ENCODE assay signal across 26 cellular contexts in the genomic region with DNA sequence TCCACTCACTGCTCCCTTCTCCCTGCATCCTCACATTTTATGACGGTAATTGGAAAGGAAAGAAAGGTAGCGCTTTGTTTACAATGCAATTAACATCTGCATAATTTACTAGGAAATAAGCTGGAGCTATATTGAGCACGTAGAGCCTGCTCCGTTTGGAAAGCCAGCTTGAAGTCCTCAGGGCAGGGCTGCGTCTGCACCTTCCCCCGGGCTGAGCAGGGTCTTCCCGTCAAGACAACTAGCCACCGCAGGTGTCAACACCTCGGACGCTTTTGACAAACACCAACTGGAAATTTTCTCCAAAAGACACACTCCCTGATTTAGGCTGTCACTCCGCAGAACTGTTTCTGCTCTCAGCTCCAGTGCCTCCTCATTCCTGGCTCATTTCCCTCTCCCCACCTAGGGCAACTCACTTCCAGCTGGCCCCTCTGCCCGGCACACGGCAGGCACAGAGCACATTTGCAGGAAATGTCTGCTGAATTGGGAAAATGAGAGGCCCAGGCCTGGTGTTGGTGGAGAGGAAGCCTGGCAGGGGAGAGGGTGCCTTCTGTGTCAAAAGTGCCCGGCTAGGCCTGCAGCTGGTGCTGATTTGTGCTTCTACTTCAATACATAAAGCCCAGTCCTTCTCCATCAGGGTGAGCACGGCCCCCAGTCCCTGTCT.
DNase-seq lines count a peak whose midpoint lies in the region; ATAC-seq and TF ChIP-seq lines count a peak whose summit lies in the region.
"Had no signal": no experiment of that assay in that cellular context is flagged by ENCODE, and none has a peak within 500 bp of the region (broad histone marks: within the 10 kb centered on the region; RNA-seq: fewer than 3 reads in every experiment).

No MANE protein-coding gene starts in this region.

- WGBS in hepatocyte (ENCODE audit: low lambda C conversion rate, missing lambda C conversion rate): 43% methylated on average over 15 of the region's 15 CpGs
- 34% methylated on average over 15 of the region's 15 CpGs for WGBS in prostate gland

- no peaks in the 10 kb centered on the region for H4K20me1 ChIP-seq in hepatocyte (ENCODE audit: insufficient read depth, poor library complexity, severe bottlenecking)
- H4K20me1 ChIP-seq: BLaER1 had no signal

- H3K36me3 ChIP-seq in left ventricle myocardium inferior (no peaks in the 10 kb centered on the region), hepatocyte (replicated peaks; ENCODE audit: insufficient read depth, low read depth) (no peaks in the 10 kb centered on the region), prostate gland (no peaks in the 10 kb centered on the region)
- H3K36me3 ChIP-seq: BLaER1, vagina had no signal

- no peak overlapping the region for H3K4me3 ChIP-seq in left ventricle myocardium inferior
- no peak overlapping the region for H3K4me3 ChIP-seq in hepatocyte
- no peak overlapping the region for H3K4me3 ChIP-seq in prostate gland
- H3K4me3 ChIP-seq: BLaER1, skin epidermis had no signal

- TF ChIP-seq CTCF in left ventricle myocardium inferior (IDR thresholded peaks at IDR 0.05; ENCODE audit: borderline replicate concordance): no peak
- no peak for TF ChIP-seq CTCF in hepatocyte (IDR thresholded peaks at IDR 0.05; ENCODE audit: poor library complexity)
- no peak for TF ChIP-seq CTCF in prostate gland (IDR thresholded peaks at IDR 0.05)

- H3K79me2 ChIP-seq in hepatocyte: no peaks in the 10 kb centered on the region

- ATAC-seq in Right ventricle myocardium inferior (peak; percentile 24), sciatic nerve (no peak)
- ATAC-seq: activated T-cell treated with anti-CD3 and anti-CD28 coated beads, Interleukin-2, amount 50 U/mL, for 4 hours; natural killer cell treated with Interleukin-12 subunit alpha and Interleukin-12 subunit beta and Interleukin-15 and Interleukin-18, amount 100 ng/mL, for 72 hours; stimulated activated naive B cell treated with anti-CD40 and anti-IgM and Interleukin-4, amounts not matched to agents 10 μg/mL and 1 μg/mL and 100 μg/mL, for 72 hours; T-cell had no signal

- H3K4me1 ChIP-seq in left ventricle myocardium inferior (peaks cover 12% of the 10 kb centered on the region), hepatocyte (ENCODE audit: insufficient read depth) (peaks cover 13% of the 10 kb centered on the region), prostate gland (replicated peaks) (no peaks in the 10 kb centered on the region)

- no peaks in the 10 kb centered on the region for H3K9me2 ChIP-seq in hepatocyte (replicated peaks; ENCODE audit: insufficient read depth)

- no peak overlapping the region for H2AFZ ChIP-seq in hepatocyte

- no peak for DNase-seq in Right ventricle myocardium inferior (ENCODE audit: missing footprints)
- no peak for DNase-seq in left ventricle myocardium inferior
- DNase-seq in NCI-H748 (lab: John Stamatoyannopoulos, UW; ENCODE audit: unreplicated experiment): peak; percentile 86
- no peak for DNase-seq in hepatocyte (ENCODE audit: low spot score)
- peak; percentile 48 for DNase-seq in sciatic nerve (ENCODE audit: low spot score)
- no peak for DNase-seq in prostate gland (ENCODE audit: low spot score)
- DNase-seq in NOMO-1 (lab: John Stamatoyannopoulos, UW; ENCODE audit: unreplicated experiment in 2 of 2): no peak
- no peak for DNase-seq in 8988T
- DNase-seq: ACHN; activated CD4-positive, alpha-beta T cell treated with anti-CD3 and anti-CD28 coated beads for 1 hour; activated naive CD4-positive, alpha-beta T cell treated with Interleukin-2 at 50 U/mL for 16 hours; activated T-cell treated with anti-CD3 and anti-CD28 coated beads, Interleukin-2, amount 50 U/mL, for 4 hours; amniotic stem cell; Calu3; glutamatergic neuron; KBM-7; midbrain; NCI-H2029; NCI-H524; SHP77 treated with DMSO at 0.1 percent for 48 hours; stimulated activated naive B cell treated with anti-CD40 and anti-IgM and Interleukin-4, amounts not matched to agents 10 μg/mL and 1 μg/mL and 100 μg/mL, for 72 hours; T-cell had no signal

- H3K9me3 ChIP-seq in left ventricle myocardium inferior (replicated peaks) (no peaks in the 10 kb centered on the region), hepatocyte (ENCODE audit: low read depth) (no peaks in the 10 kb centered on the region), prostate gland (no peaks in the 10 kb centered on the region)
- H3K9me3 ChIP-seq: BLaER1, vagina had no signal

- TF ChIP-seq POLR2A in prostate gland (IDR thresholded peaks at IDR 0.05): no peak

- H3K4me2 ChIP-seq in hepatocyte: peak overlapping the region; percentile 65
- H3K4me2 ChIP-seq: BLaER1 had no signal

- intact Hi-C loops in Right ventricle myocardium inferior (cut with DNase I) (no loop called here), left ventricle myocardium inferior (cut with micrococcal nuclease) (no loop called here), sciatic nerve (cut with DNase I) (no loop called here), prostate gland (cut with DNase I) (no loop called here)

- H3K27me3 ChIP-seq in left ventricle myocardium inferior (ENCODE audit: low read depth): no peaks in the 10 kb centered on the region
- no peaks in the 10 kb centered on the region for H3K27me3 ChIP-seq in hepatocyte
- no peaks in the 10 kb centered on the region for H3K27me3 ChIP-seq in prostate gland (replicated peaks; ENCODE audit: insufficient read depth)
- H3K27me3 ChIP-seq: BLaER1, vagina had no signal

- H3K27ac ChIP-seq in left ventricle myocardium inferior (replicated peaks): no peak overlapping the region
- no peak overlapping the region for H3K27ac ChIP-seq in hepatocyte
- H3K27ac ChIP-seq in prostate gland: no peak overlapping the region
- H3K27ac ChIP-seq: BLaER1, skin epidermis, vagina had no signal

Comparison
In these comparisons a context has a peak if more than half of its experiments do, and no peak if none do; other contexts are left out.
1. DNase-seq: peak in NCI-H748 (single experiment) and sciatic nerve (single experiment); none in Right ventricle myocardium inferior (single experiment), left ventricle myocardium inferior (single experiment), hepatocyte (single experiment), prostate gland (single experiment), NOMO-1 (0 of 2) and 8988T (single experiment).